In genomic region chr3:126621627-126622345, GRCh38 we compare ENCODE assay signal across 13 cellular contexts. TPM values are rescaled to one million over a fixed set of nuclear protein-coding genes. Genes with fewer than 3 reads are reported as not detected.
DNase-seq lines count a peak whose midpoint lies in the region; ATAC-seq, FAIRE-seq and TF ChIP-seq lines count a peak whose summit lies in the region.
"Had no signal": no experiment of that assay in that cellular context is flagged by ENCODE, and none has a peak within 500 bp of the region (broad histone marks: within the 10 kb centered on the region; RNA-seq: fewer than 3 reads in every experiment).

No MANE protein-coding gene starts in this region.

- POLR2A ChIA-PET in activated CD4-positive, alpha-beta memory T cell treated with anti-CD3 and anti-CD28 coated beads for 36 hours (lab: Charles Lee) = no interaction called here

- FAIRE-seq in urothelium cell line (lab: Jason Lieb, UNC) = no peak

- H3K36me3 ChIP-seq in adipocyte (ENCODE audit: control insufficient read depth, insufficient read depth, low read length, severe bottlenecking) = no peaks in the 10 kb centered on the region
- H3K36me3 ChIP-seq: neural progenitor cell had no signal

- intact Hi-C loops in activated CD4-positive, alpha-beta memory T cell treated with anti-CD3 and anti-CD28 coated beads for 36 hours (cut with micrococcal nuclease) = no loop called here

- no peak overlapping the region for H3K4me3 ChIP-seq in adipocyte (ENCODE audit: low read length)
- H3K4me3 ChIP-seq in fibroblast of the aortic adventitia (ENCODE audit: low read depth, low read length) = no peak overlapping the region
- H3K4me3 ChIP-seq: neural progenitor cell had no signal

- ATAC-seq in HG03439 (IDR thresholded peaks at IDR 0.05; ENCODE audit: unreplicated experiment) (no peak), GM21528 (IDR thresholded peaks at IDR 0.05; ENCODE audit: low FRiP score, unreplicated experiment) (no peak)
- ATAC-seq: activated T-helper 17 cell treated with anti-CD3 and anti-CD28 coated beads, Interleukin-2, amount 50 U/mL, for 72 hours had no signal

- no peaks in the 10 kb centered on the region for H3K9me3 Mint-ChIP-seq in activated CD4-positive, alpha-beta memory T cell treated with anti-CD3 and anti-CD28 coated beads for 36 hours
- H3K9me3 Mint-ChIP-seq: activated T-helper 17 cell treated with anti-CD3 and anti-CD28 coated beads, Interleukin-2, amount 50 U/mL, for 72 hours; neural progenitor cell had no signal

- no peak for TF ChIP-seq CTCF in fibroblast of the aortic adventitia (IDR thresholded peaks at IDR 0.05; ENCODE audit: insufficient read depth, low read length)

- H3K36me3 Mint-ChIP-seq in activated CD4-positive, alpha-beta memory T cell treated with anti-CD3 and anti-CD28 coated beads for 36 hours = no peaks in the 10 kb centered on the region

- H3K9me3 ChIP-seq in adipocyte (ENCODE audit: control insufficient read depth, low read length) = no peaks in the 10 kb centered on the region

- H3K27me3 ChIP-seq in adipocyte (replicated peaks; ENCODE audit: control insufficient read depth, insufficient read depth, low read length) = no peaks in the 10 kb centered on the region
- H3K27me3 ChIP-seq: neural progenitor cell had no signal

- no peaks in the 10 kb centered on the region for H3K4me1 Mint-ChIP-seq in activated CD4-positive, alpha-beta memory T cell treated with anti-CD3 and anti-CD28 coated beads for 36 hours (ENCODE audit: low read depth)
- H3K4me1 Mint-ChIP-seq: activated T-helper 17 cell treated with anti-CD3 and anti-CD28 coated beads, Interleukin-2, amount 50 U/mL, for 72 hours; neural progenitor cell had no signal

- H3K4me1 ChIP-seq in adipocyte (ENCODE audit: control insufficient read depth, insufficient read depth, low read length) = peaks cover 15% of the 10 kb centered on the region
- H3K4me1 ChIP-seq: neural progenitor cell had no signal

- H3K27me3 Mint-ChIP-seq in activated CD4-positive, alpha-beta memory T cell treated with anti-CD3 and anti-CD28 coated beads for 36 hours = no peaks in the 10 kb centered on the region

- DNase-seq in HS-5 (ENCODE audit: low read depth) (peak; percentile 74), adipocyte (ENCODE audit: low read depth) (peak; percentile 63), fibroblast of the aortic adventitia (ENCODE audit: low read depth) (peak; percentile 34), urothelium cell line (ENCODE audit: low spot score) (peak; percentile 51)
- no peak for DNase-seq in activated CD4-positive, alpha-beta memory T cell treated with anti-CD3 and anti-CD28 coated beads for 36 hours
- DNase-seq: activated CD4-positive, alpha-beta T cell treated with anti-CD3 and anti-CD28 coated beads, Interleukin-2, amount 50 U/mL, for 48 hours; hypothalamus; NCI-H1105 treated with DMSO at 0.1 percent for 48 hours; NCI-H345 had no signal

- CTCF ChIA-PET in activated CD4-positive, alpha-beta memory T cell treated with anti-CD3 and anti-CD28 coated beads for 36 hours (lab: Charles Lee) = no interaction called here

- no peak overlapping the region for H3K4me3 Mint-ChIP-seq in activated CD4-positive, alpha-beta memory T cell treated with anti-CD3 and anti-CD28 coated beads for 36 hours
- H3K4me3 Mint-ChIP-seq: activated T-helper 17 cell treated with anti-CD3 and anti-CD28 coated beads, Interleukin-2, amount 50 U/mL, for 72 hours; neural progenitor cell had no signal

- H3K27ac Mint-ChIP-seq in activated CD4-positive, alpha-beta memory T cell treated with anti-CD3 and anti-CD28 coated beads for 36 hours = no peak overlapping the region
- H3K27ac Mint-ChIP-seq: activated T-helper 17 cell treated with anti-CD3 and anti-CD28 coated beads, Interleukin-2, amount 50 U/mL, for 72 hours; neural progenitor cell had no signal

- H3K9ac ChIP-seq in adipocyte (ENCODE audit: low read length) = no peak overlapping the region
- H3K9ac ChIP-seq: neural progenitor cell had no signal

RNA-seq across cellular contexts. Expression of gene TXNRD3, which starts 33.1 kb away (rescaled TPM):
- total RNA-seq in fibroblast of the aortic adventitia (ENCODE audit: low replicate concordance) = 13.2 and 27.9 TPM in 2 replicates
- 1 to 10 TPM; 1.3 to 2.0 TPM for total RNA-seq in activated CD4-positive, alpha-beta memory T cell treated with anti-CD3 and anti-CD28 coated beads for 36 hours
